19 cellular contexts compared by ENCODE assay signal in genomic region chr16:27399969-27400368, GRCh38. TPM values are rescaled to one million over a fixed set of nuclear protein-coding genes. Genes with fewer than 3 reads are reported as not detected.
"Had no signal": no experiment of that assay in that cellular context is flagged by ENCODE, and none has a peak within 500 bp of the region (broad histone marks: within the 10 kb centered on the region; RNA-seq: fewer than 3 reads in every experiment).

No MANE protein-coding gene starts in this region.

- H3K9me3 ChIP-seq: ascending aorta, pancreas had no signal

- DNase-seq: activated CD4-positive, alpha-beta T cell treated with anti-CD3 and anti-CD28 coated beads, Interleukin-2, amount 50 U/mL, for 1 hour; activated effector memory CD4-positive, alpha-beta T cell treated with anti-CD3 and anti-CD28 coated beads, Interleukin-2, amount 50 U/mL, for 16 hours; activated naive CD8-positive, alpha-beta T cell treated with anti-CD3 and anti-CD28 coated beads, Interleukin-2, amount 10 ng/mL, durations not matched to agents 7 days and 5 days; activated T-cell treated with anti-CD3 and anti-CD28 coated beads, Interleukin-2, amount 50 U/mL, for 1 hour; effector CD4-positive, alpha-beta T cell; heart left ventricle; mammary epithelial cell; pancreas; SK-N-SH; trophoblast cell had no signal

- ATAC-seq: heart left ventricle, left lobe of liver had no signal

- H3K4me3 Mint-ChIP-seq: activated naive CD8-positive, alpha-beta T cell treated with anti-CD3 and anti-CD28 coated beads, Interleukin-2, amount 10 ng/mL, durations not matched to agents 7 days and 5 days; neural crest cell had no signal

- H3K9me3 Mint-ChIP-seq: neural crest cell had no signal

- H3K27me3 ChIP-seq: ascending aorta, pancreas had no signal

- H3K4me1 ChIP-seq: pancreas had no signal

- H3K27ac ChIP-seq: ascending aorta, pancreas had no signal

- FAIRE-seq: bronchial epithelial cell, colon, endothelial cell of umbilical vein, frontal cortex, islet of Langerhans, pancreas had no signal

- H3K36me3 ChIP-seq: ascending aorta, heart left ventricle, pancreas had no signal

- H3K27me3 Mint-ChIP-seq: activated naive CD8-positive, alpha-beta T cell treated with anti-CD3 and anti-CD28 coated beads, Interleukin-2, amount 10 ng/mL, durations not matched to agents 7 days and 5 days had no signal

- H3K4me1 Mint-ChIP-seq: neural crest cell had no signal

- H3K4me3 ChIP-seq: ascending aorta, heart left ventricle, pancreas, skin epidermis had no signal

RNA-seq across cellular contexts. Expression of gene IL21R, which starts 2.0 kb away (rescaled TPM):
- total RNA-seq: bronchial epithelial cell, endothelial cell of umbilical vein had no signal
